1 cellular context compared by ENCODE assay signal in genomic region chr1:53183277-53183990, GRCh38.
TF ChIP-seq lines count a peak whose summit lies in the region.

No MANE protein-coding gene starts in this region.

TF ChIP-seq in HepG2, 621 proteins besides CTCF, POLR2A, EP300 and RAD21 (continued from another document and continues in another):
- TF ChIP-seq RERE (CRISPR knock-in tag; IDR thresholded peaks at IDR 0.05; ENCODE audit: low read depth) (peak; percentile 92), SKIL (CRISPR knock-in tag; IDR thresholded peaks at IDR 0.05; ENCODE audit: borderline replicate concordance) (peak; percentile 83), KLF13 (CRISPR knock-in tag; IDR thresholded peaks at IDR 0.05) (no peak), HDAC2 (CRISPR knock-in tag; IDR thresholded peaks at IDR 0.05) (peak; percentile 90), ZFP36L2 (CRISPR knock-in tag; IDR thresholded peaks at IDR 0.05) (no peak), NRL (CRISPR knock-in tag; IDR thresholded peaks at IDR 0.05; ENCODE audit: borderline replicate concordance) (no peak), ZNF546 (CRISPR knock-in tag; conservative IDR thresholded peaks at IDR 0.05) (0 out of 2 replicates have a peak, but pooled peaks have one; percentile 45), MYC (CRISPR knock-in tag; IDR thresholded peaks at IDR 0.05; ENCODE audit: borderline replicate concordance) (peak; percentile 87), ZFP91 (CRISPR knock-in tag; IDR thresholded peaks at IDR 0.05; ENCODE audit: borderline replicate concordance) (peak; percentile 56; the same call in 1 of the 2 replicates), SOX6 (IDR thresholded peaks at IDR 0.05) (no peak), SOX6 (CRISPR knock-in tag; IDR thresholded peaks at IDR 0.05) (peak; percentile 94), CERS6 (CRISPR knock-in tag; IDR thresholded peaks at IDR 0.05) (no peak), ZBTB7A (CRISPR knock-in tag; IDR thresholded peaks at IDR 0.05) (0 out of 2 replicates have a peak, but pooled peaks have one; percentile 71), DMAP1 (CRISPR knock-in tag; IDR thresholded peaks at IDR 0.05) (peak; percentile 85), SIX1 (CRISPR knock-in tag; IDR thresholded peaks at IDR 0.05; ENCODE audit: borderline replicate concordance) (peak; percentile 64), NR0B2 (CRISPR knock-in tag; IDR thresholded peaks at IDR 0.05) (no peak), SIN3B (IDR thresholded peaks at IDR 0.05; ENCODE audit: low read length) (no peak), NKX3-1 (CRISPR knock-in tag; IDR thresholded peaks at IDR 0.05) (0 out of 2 replicates have a peak, but pooled peaks have one; percentile 43), MYPOP (CRISPR knock-in tag; IDR thresholded peaks at IDR 0.05) (peak; percentile 69; the same call in 1 of the 2 replicates), REPIN1 (CRISPR knock-in tag; IDR thresholded peaks at IDR 0.05; ENCODE audit: borderline replicate concordance, low read depth) (no peak), ONECUT2 (CRISPR knock-in tag; IDR thresholded peaks at IDR 0.05) (peak; percentile 36; the same call in 1 of the 2 replicates), ZNF747 (CRISPR knock-in tag; IDR thresholded peaks at IDR 0.05; ENCODE audit: borderline replicate concordance) (peak; percentile 67; the same call in 1 of the 2 replicates), ZNF510 (CRISPR knock-in tag; IDR thresholded peaks at IDR 0.05; ENCODE audit: low read depth) (peak; percentile 75; the same call in 1 of the 2 replicates), ZNF891 (CRISPR knock-in tag; IDR thresholded peaks at IDR 0.05) (no peak), SPEN (CRISPR knock-in tag; IDR thresholded peaks at IDR 0.05; ENCODE audit: low read depth) (peak; percentile 85), ZNF251 (CRISPR knock-in tag; IDR thresholded peaks at IDR 0.05) (no peak), SYNCRIP (IDR thresholded peaks at IDR 0.05; ENCODE audit: insufficient read depth, low read depth, low read length) (no peak), BRD4 (CRISPR knock-in tag; IDR thresholded peaks at IDR 0.05) (no peak; the same call in none of the 2 replicates), ZBTB38 (CRISPR knock-in tag; IDR thresholded peaks at IDR 0.05) (0 out of 2 replicates have a peak, but pooled peaks have one; percentile 50), AGO2 (optimal IDR thresholded peaks at IDR 0.05; ENCODE audit: low read depth, low read length) (no peak), HNF4G (IDR thresholded peaks at IDR 0.05; ENCODE audit: borderline replicate concordance, low read depth, low read length) (peak; percentile 98), HNF4G (CRISPR knock-in tag; IDR thresholded peaks at IDR 0.05; ENCODE audit: borderline replicate concordance, low read depth) (peak; percentile 92), HINFP (CRISPR knock-in tag; IDR thresholded peaks at IDR 0.05; ENCODE audit: low read depth) (no peak; the same call in none of the 2 replicates), ATF2 (CRISPR knock-in tag; IDR thresholded peaks at IDR 0.05) (peak; percentile 69), ZNF792 (CRISPR knock-in tag; IDR thresholded peaks at IDR 0.05) (peak; percentile 58; the same call in 1 of the 2 replicates), ZUFSP (CRISPR knock-in tag; IDR thresholded peaks at IDR 0.05; ENCODE audit: borderline replicate concordance) (no peak), ZMAT3 (CRISPR knock-in tag; conservative IDR thresholded peaks at IDR 0.05) (peak; percentile 33; the same call in 1 of the 2 replicates), XRCC5 (optimal IDR thresholded peaks at IDR 0.05; ENCODE audit: low read length) (peak; percentile 25), SP1 (IDR thresholded peaks at IDR 0.05) (no peak), SP1 (CRISPR knock-in tag; IDR thresholded peaks at IDR 0.05) (peak; percentile 24; the same call in 1 of the 2 replicates), TEAD2 (CRISPR knock-in tag; IDR thresholded peaks at IDR 0.05) (no peak), NCOA5 (CRISPR knock-in tag; IDR thresholded peaks at IDR 0.05) (no peak), STAT6 (CRISPR knock-in tag; IDR thresholded peaks at IDR 0.05; ENCODE audit: borderline replicate concordance) (peak; percentile 72; the same call in 1 of the 2 replicates), KDM2A (CRISPR knock-in tag; IDR thresholded peaks at IDR 0.05; ENCODE audit: borderline replicate concordance, low read depth) (peak; percentile 26; the same call in 1 of the 2 replicates), PHF21A (CRISPR knock-in tag; IDR thresholded peaks at IDR 0.05) (peak; percentile 97)
